Comparison of ENCODE assay signal across 1 cellular context in genomic region chr3:194476784-194477183, GRCh38.
TF ChIP-seq lines count a peak whose summit lies in the region.

No MANE protein-coding gene starts in this region.

TF ChIP-seq in K562, 482 proteins besides CTCF, POLR2A, EP300 and RAD21 (continued from another document and continues in another):
- TF ChIP-seq PBX2 (CRISPR knock-in tag; IDR thresholded peaks at IDR 0.05; ENCODE audit: low read depth) (peak; percentile 84), PBX2 (tag; conservative IDR thresholded peaks at IDR 0.05; ENCODE audit: low read depth) (peak; percentile 99), ZNF232 (CRISPR knock-in tag; IDR thresholded peaks at IDR 0.05) (no peak), NR4A1 (CRISPR knock-in tag; IDR thresholded peaks at IDR 0.05) (no peak), NR4A1 (tag; IDR thresholded peaks at IDR 0.05) (no peak), TCF7L2 (IDR thresholded peaks at IDR 0.05; ENCODE audit: low read depth, low read length) (no peak), L3MBTL2 (IDR thresholded peaks at IDR 0.05) (peak; percentile 55; the same call in 1 of the 2 replicates), ILF3 (IDR thresholded peaks at IDR 0.05; ENCODE audit: borderline replicate concordance) (no peak), THRA (IDR thresholded peaks at IDR 0.05) (no peak), KDM1A (IDR thresholded peaks at IDR 0.05) (peak; percentile 75 to 82), ZMIZ1 (IDR thresholded peaks at IDR 0.05; ENCODE audit: low read depth in 2 of 2, low read length in 2 of 2) (peak in 1 of 2 experiments; percentile 59; a peak in 1 of 4 replicates), TAF7 (tag; IDR thresholded peaks at IDR 0.05) (no peak), NBN (IDR thresholded peaks at IDR 0.05; ENCODE audit: low read depth) (0 out of 2 replicates have a peak, but pooled peaks have one; percentile 48), CTBP1 (IDR thresholded peaks at IDR 0.05; ENCODE audit: borderline replicate concordance) (peak; percentile 56; the same call in 1 of the 2 replicates), ARNT (IDR thresholded peaks at IDR 0.05) (no peak), POLR3A (IDR thresholded peaks at IDR 0.05; ENCODE audit: borderline replicate concordance, extremely low read depth, insufficient read depth, insufficient read length) (no peak), DPF2 (IDR thresholded peaks at IDR 0.05) (peak; percentile 50; the same call in 1 of the 2 replicates), BCL6 (CRISPR knock-in tag; IDR thresholded peaks at IDR 0.05) (no peak), CHD1 (IDR thresholded peaks at IDR 0.05; ENCODE audit: low read length) (no peak), LEF1 (IDR thresholded peaks at IDR 0.05) (peak; percentile 88), ATF6 (CRISPR knock-in tag; IDR thresholded peaks at IDR 0.05) (no peak), BRD9 (IDR thresholded peaks at IDR 0.05; ENCODE audit: low read depth, partially characterized antibody) (no peak), ESRRB (CRISPR knock-in tag; IDR thresholded peaks at IDR 0.05; ENCODE audit: borderline replicate concordance) (no peak), MGA (IDR thresholded peaks at IDR 0.05) (0 out of 2 replicates have a peak, but pooled peaks have one; percentile 16), MXI1 (IDR thresholded peaks at IDR 0.05; ENCODE audit: low read depth, low read length) (no peak), FUS (optimal IDR thresholded peaks at IDR 0.05; ENCODE audit: low read depth, low read length) (no peak), CREM (IDR thresholded peaks at IDR 0.05; ENCODE audit: low read depth) (peak; percentile 40; the same call in 1 of the 2 replicates), POLR2AphosphoS2 (IDR thresholded peaks at IDR 0.05; ENCODE audit: low read length) (no peak), DIDO1 (tag; IDR thresholded peaks at IDR 0.05; ENCODE audit: low read depth) (no peak), IRF2 (CRISPR knock-in tag; IDR thresholded peaks at IDR 0.05) (no peak), MAZ (CRISPR knock-in tag; conservative IDR thresholded peaks at IDR 0.05 in 1 of 2, IDR thresholded peaks at IDR 0.05 in 1 of 2) (no peak; a peak in 1 of 4 replicates), SOX6 (IDR thresholded peaks at IDR 0.05) (peak; percentile 72; the same call in 1 of the 2 replicates), FOXP4 (CRISPR knock-in tag; IDR thresholded peaks at IDR 0.05; ENCODE audit: borderline replicate concordance) (no peak), KHSRP (IDR thresholded peaks at IDR 0.05) (no peak), RBM17 (IDR thresholded peaks at IDR 0.05; ENCODE audit: borderline replicate concordance, low read depth, low read length) (no peak), XRCC5 (IDR thresholded peaks at IDR 0.05; ENCODE audit: low read depth, low read length) (no peak), NCOA1 (IDR thresholded peaks at IDR 0.05; ENCODE audit: low read depth) (no peak), NR1H2 (CRISPR knock-in tag; IDR thresholded peaks at IDR 0.05) (no peak), FOXK2 (conservative IDR thresholded peaks at IDR 0.05 in 1 of 2, IDR thresholded peaks at IDR 0.05 in 1 of 2; ENCODE audit: low read depth in 2 of 2) (peak; percentile 56 to 66; a peak in 3 of 4 replicates), NCOA2 (IDR thresholded peaks at IDR 0.05; ENCODE audit: partially characterized antibody in 2 of 2) (no peak), CCNT2 (IDR thresholded peaks at IDR 0.05; ENCODE audit: borderline replicate concordance, extremely low read depth, insufficient read length, low read depth, low read length) (no peak)
